ENCODE assay signal across 12 cellular contexts in genomic region chr3:102206506-102207145, GRCh38.
A peak's percentile ranks its signal among the peaks of the same experiment; 100 is the strongest.
DNase-seq lines count a peak whose midpoint lies in the region; ATAC-seq and TF ChIP-seq lines count a peak whose summit lies in the region.
"Had no signal": no experiment of that assay in that cellular context is flagged by ENCODE, and none has a peak within 500 bp of the region (broad histone marks: within the 10 kb centered on the region; RNA-seq: fewer than 3 reads in every experiment).

No MANE protein-coding gene starts in this region.

- ATAC-seq in stimulated activated naive B cell treated with anti-CD40 and anti-IgM and Interleukin-4, amounts not matched to agents 10 μg/mL and 1 μg/mL and 100 μg/mL, for 72 hours (replicated peaks) = peak in 1 of 2 donors; percentile 51
- no peak for ATAC-seq in activated naive CD4-positive, alpha-beta T cell treated with anti-CD3 and anti-CD28 coated beads, Interleukin-2, amount 50 U/mL, for 72 hours
- ATAC-seq in HG03159 (IDR thresholded peaks at IDR 0.05; ENCODE audit: unreplicated experiment) = no peak
- ATAC-seq: T-cell had no signal

- H3K9me3 Mint-ChIP-seq in stimulated activated naive B cell treated with anti-CD40 and anti-IgM and Interleukin-4, amounts not matched to agents 10 μg/mL and 1 μg/mL and 100 μg/mL, for 72 hours = peaks cover 0 to 6% of the 10 kb centered on the region in 2 donors
- peaks cover 15% of the 10 kb centered on the region for H3K9me3 Mint-ChIP-seq in T-helper 2 cell treated with Interferon-gamma antibody and Interleukin-4, amounts not matched to agents 5 μg/mL and 100 μg/mL, for 36 hours
- peaks cover 6 to 13% of the 10 kb centered on the region in 2 donors for H3K9me3 Mint-ChIP-seq in activated naive CD4-positive, alpha-beta T cell treated with anti-CD3 and anti-CD28 coated beads, Interleukin-2, amount 50 U/mL, for 72 hours

- DNase-seq in H4 (ENCODE audit: low spot score) = peak; percentile 14
- peak; percentile 49 for DNase-seq in astrocyte of the hippocampus (ENCODE audit: low read depth, low spot score)
- peak; percentile 92 for DNase-seq in right atrium auricular region (ENCODE audit: low spot score)
- DNase-seq in stimulated activated naive B cell treated with anti-CD40 and anti-IgM and Interleukin-4, amounts not matched to agents 10 μg/mL and 1 μg/mL and 100 μg/mL, for 72 hours = no peak
- no peak for DNase-seq in HuH-7 (ENCODE audit: low spot score)
- DNase-seq in T-helper 2 cell treated with Interferon-gamma antibody and Interleukin-4, amounts not matched to agents 5 μg/mL and 100 μg/mL, for 36 hours (ENCODE audit: low spot score) = no peak
- DNase-seq in activated naive CD4-positive, alpha-beta T cell treated with anti-CD3 and anti-CD28 coated beads, Interleukin-2, amount 50 U/mL, for 72 hours (ENCODE audit: low spot score in 2 of 2) = no peak
- DNase-seq: NCI-H1048; stimulated activated CD4-positive, alpha-beta T cell treated with anti-CD3 and anti-CD28 coated beads, Interleukin-2, amount 100 ng/mL, for 48 hours; T-cell had no signal

- no peak overlapping the region for H3K4me3 Mint-ChIP-seq in stimulated activated naive B cell treated with anti-CD40 and anti-IgM and Interleukin-4, amounts not matched to agents 10 μg/mL and 1 μg/mL and 100 μg/mL, for 72 hours
- H3K4me3 Mint-ChIP-seq in T-helper 2 cell treated with Interferon-gamma antibody and Interleukin-4, amounts not matched to agents 5 μg/mL and 100 μg/mL, for 36 hours = no peak overlapping the region
- H3K4me3 Mint-ChIP-seq: activated naive CD4-positive, alpha-beta T cell treated with anti-CD3 and anti-CD28 coated beads, Interleukin-2, amount 50 U/mL, for 24 hours; T-cell had no signal

- no peak for TF ChIP-seq CTCF in right atrium auricular region (IDR thresholded peaks at IDR 0.05)

- H3K4me1 ChIP-seq in right atrium auricular region = peaks cover 0 to 15% of the 10 kb centered on the region in 2 donors

- H3K36me3 Mint-ChIP-seq in stimulated activated naive B cell treated with anti-CD40 and anti-IgM and Interleukin-4, amounts not matched to agents 10 μg/mL and 1 μg/mL and 100 μg/mL, for 72 hours = peaks cover 3 to 9% of the 10 kb centered on the region in 2 donors
- H3K36me3 Mint-ChIP-seq in T-helper 2 cell treated with Interferon-gamma antibody and Interleukin-4, amounts not matched to agents 5 μg/mL and 100 μg/mL, for 36 hours (ENCODE audit: low read depth) = peaks cover 5% of the 10 kb centered on the region
- H3K36me3 Mint-ChIP-seq in activated naive CD4-positive, alpha-beta T cell treated with anti-CD3 and anti-CD28 coated beads, Interleukin-2, amount 50 U/mL, for 72 hours = peaks cover 12% of the 10 kb centered on the region in 2 donors
- H3K36me3 Mint-ChIP-seq: activated naive CD4-positive, alpha-beta T cell treated with anti-CD3 and anti-CD28 coated beads, Interleukin-2, amount 50 U/mL, for 24 hours had no signal

- H3K27ac ChIP-seq in right atrium auricular region = peak overlapping the region; percentile 37 to 41

- no peaks in the 10 kb centered on the region for H3K27me3 Mint-ChIP-seq in stimulated activated naive B cell treated with anti-CD40 and anti-IgM and Interleukin-4, amounts not matched to agents 10 μg/mL and 1 μg/mL and 100 μg/mL, for 72 hours
- H3K27me3 Mint-ChIP-seq in T-helper 2 cell treated with Interferon-gamma antibody and Interleukin-4, amounts not matched to agents 5 μg/mL and 100 μg/mL, for 36 hours (ENCODE audit: low read depth) = peaks cover 15% of the 10 kb centered on the region
- H3K27me3 Mint-ChIP-seq: activated naive CD4-positive, alpha-beta T cell treated with anti-CD3 and anti-CD28 coated beads, Interleukin-2, amount 50 U/mL, for 24 hours had no signal

- H3K27me3 ChIP-seq in right atrium auricular region = no peaks in the 10 kb centered on the region

- H3K27ac Mint-ChIP-seq in stimulated activated naive B cell treated with anti-CD40 and anti-IgM and Interleukin-4, amounts not matched to agents 10 μg/mL and 1 μg/mL and 100 μg/mL, for 72 hours = peak overlapping the region; percentile 60
- no peak overlapping the region for H3K27ac Mint-ChIP-seq in T-helper 2 cell treated with Interferon-gamma antibody and Interleukin-4, amounts not matched to agents 5 μg/mL and 100 μg/mL, for 36 hours
- no peak overlapping the region for H3K27ac Mint-ChIP-seq in activated naive CD4-positive, alpha-beta T cell treated with anti-CD3 and anti-CD28 coated beads, Interleukin-2, amount 50 U/mL, for 72 hours
- H3K27ac Mint-ChIP-seq: activated naive CD4-positive, alpha-beta T cell treated with anti-CD3 and anti-CD28 coated beads, Interleukin-2, amount 50 U/mL, for 24 hours; T-cell had no signal

- no peak overlapping the region for H3K4me3 ChIP-seq in right atrium auricular region

- H3K36me3 ChIP-seq in right atrium auricular region = no peaks in the 10 kb centered on the region

- no peaks in the 10 kb centered on the region for H3K9me3 ChIP-seq in right atrium auricular region

- H3K4me1 Mint-ChIP-seq in stimulated activated naive B cell treated with anti-CD40 and anti-IgM and Interleukin-4, amounts not matched to agents 10 μg/mL and 1 μg/mL and 100 μg/mL, for 72 hours = peaks cover 11 to 13% of the 10 kb centered on the region in 2 donors
- H3K4me1 Mint-ChIP-seq in T-helper 2 cell treated with Interferon-gamma antibody and Interleukin-4, amounts not matched to agents 5 μg/mL and 100 μg/mL, for 36 hours (ENCODE audit: low read depth) = no peaks in the 10 kb centered on the region
- H3K4me1 Mint-ChIP-seq: activated naive CD4-positive, alpha-beta T cell treated with anti-CD3 and anti-CD28 coated beads, Interleukin-2, amount 50 U/mL, for 24 hours; T-cell had no signal

Comparison
In these comparisons a context has a peak if more than half of its experiments do, and no peak if none do; other contexts are left out.
1. DNase-seq: peak in H4 (single experiment), astrocyte of the hippocampus (single experiment) and right atrium auricular region (single experiment); none in stimulated activated naive B cell treated with anti-CD40 and anti-IgM and Interleukin-4, amounts not matched to agents 10 μg/mL and 1 μg/mL and 100 μg/mL, for 72 hours (single experiment), HuH-7 (single experiment), T-helper 2 cell treated with Interferon-gamma antibody and Interleukin-4, amounts not matched to agents 5 μg/mL and 100 μg/mL, for 36 hours (single experiment) and activated naive CD4-positive, alpha-beta T cell treated with anti-CD3 and anti-CD28 coated beads, Interleukin-2, amount 50 U/mL, for 72 hours (0 of 2).